Comparison of ENCODE assay signal across 21 cellular contexts in genomic region chr2:59658906-59659305, GRCh38.
"Had no signal": no experiment of that assay in that cellular context is flagged by ENCODE, and none has a peak within 500 bp of the region (broad histone marks: within the 10 kb centered on the region; RNA-seq: fewer than 3 reads in every experiment).

No MANE protein-coding gene starts in this region.

- H3K36me3 ChIP-seq: colonic mucosa, ovary, right lobe of liver, vagina had no signal

- H3K4me3 ChIP-seq: colonic mucosa, ovary, right lobe of liver, vagina had no signal

- H3K27me3 Mint-ChIP-seq: activated B cell treated with CpG ODN at 0.5 μM for 24 hours; activated CD8-positive, alpha-beta T cell treated with anti-CD3 and anti-CD28 coated beads for 36 hours; activated naive CD4-positive, alpha-beta T cell treated with anti-CD3 and anti-CD28 coated beads, Interleukin-2, amount 50 U/mL, for 24 hours; progenitor cell of endocrine pancreas; stimulated activated naive CD8-positive, alpha-beta T cell treated with anti-CD3 and anti-CD28 coated beads, Interleukin-15, Interleukin-2, amounts not matched to agents 100 ng/mL and 50 ng/mL, for 24 hours; type B pancreatic cell had no signal

- H3K36me3 Mint-ChIP-seq: activated naive CD4-positive, alpha-beta T cell treated with anti-CD3 and anti-CD28 coated beads, Interleukin-2, amount 50 U/mL, for 24 hours; naive thymus-derived CD4-positive, alpha-beta T cell; type B pancreatic cell had no signal

- H3K4me3 Mint-ChIP-seq: activated B cell treated with CpG ODN at 0.5 μM for 24 hours; activated CD8-positive, alpha-beta T cell treated with anti-CD3 and anti-CD28 coated beads for 36 hours; activated naive CD4-positive, alpha-beta T cell treated with anti-CD3 and anti-CD28 coated beads, Interleukin-2, amount 50 U/mL, for 24 hours; naive thymus-derived CD4-positive, alpha-beta T cell; stimulated activated naive CD8-positive, alpha-beta T cell treated with anti-CD3 and anti-CD28 coated beads, Interleukin-15, Interleukin-2, amounts not matched to agents 100 ng/mL and 50 ng/mL, for 24 hours; type B pancreatic cell had no signal

- DNase-seq: activated B cell treated with CpG ODN at 0.5 μM for 24 hours; activated CD4-positive, alpha-beta T cell treated with anti-CD3 and anti-CD28 coated beads, Interleukin-2, amount 50 U/mL, for 1 hour; activated CD8-positive, alpha-beta T cell treated with anti-CD3 and anti-CD28 coated beads for 36 hours; activated T-cell treated with anti-CD3 and anti-CD28 coated beads, Interleukin-2, amount 50 U/mL, for 48 hours; cerebellar nuclear complex; colonic mucosa; effector CD8-positive, alpha-beta T cell; glutamatergic neuron; islet precursor cell; left ventricle myocardium superior; naive thymus-derived CD4-positive, alpha-beta T cell; ovary; right lobe of liver; stimulated activated CD4-positive, alpha-beta T cell treated with anti-CD3 and anti-CD28 coated beads, Interleukin-12 subunit alpha, Interleukin-12 subunit beta, amount 100 ng/mL, for 4 hours; stimulated activated CD4-positive, alpha-beta T cell treated with anti-CD3 and anti-CD28 coated beads, Interleukin-4, amount 100 ng/mL, for 1 hour had no signal

- H3K27ac Mint-ChIP-seq: activated B cell treated with CpG ODN at 0.5 μM for 24 hours; activated CD8-positive, alpha-beta T cell treated with anti-CD3 and anti-CD28 coated beads for 36 hours; activated naive CD4-positive, alpha-beta T cell treated with anti-CD3 and anti-CD28 coated beads, Interleukin-2, amount 50 U/mL, for 24 hours; activated T-helper 2 cell treated with anti-CD3 and anti-CD28 coated beads, Interferon-gamma antibody, Interleukin-2, Interleukin-4, amounts not matched to agents 10 μg/mL and 5 μg/mL and 100 μg/mL, durations not matched to agents 14 hours and 24 hours and 36 hours; naive thymus-derived CD4-positive, alpha-beta T cell; progenitor cell of endocrine pancreas; stimulated activated naive CD8-positive, alpha-beta T cell treated with anti-CD3 and anti-CD28 coated beads, Interleukin-15, Interleukin-2, amounts not matched to agents 100 ng/mL and 50 ng/mL, for 24 hours; type B pancreatic cell had no signal

- H3K4me1 Mint-ChIP-seq: activated B cell treated with CpG ODN at 0.5 μM for 24 hours; activated naive CD4-positive, alpha-beta T cell treated with anti-CD3 and anti-CD28 coated beads, Interleukin-2, amount 50 U/mL, for 24 hours; naive thymus-derived CD4-positive, alpha-beta T cell had no signal

- H3K9me3 Mint-ChIP-seq: activated B cell treated with CpG ODN at 0.5 μM for 24 hours; activated CD8-positive, alpha-beta T cell treated with anti-CD3 and anti-CD28 coated beads for 36 hours; activated naive CD4-positive, alpha-beta T cell treated with anti-CD3 and anti-CD28 coated beads, Interleukin-2, amount 50 U/mL, for 24 hours; activated T-helper 2 cell treated with anti-CD3 and anti-CD28 coated beads, Interferon-gamma antibody, Interleukin-2, Interleukin-4, amounts not matched to agents 10 μg/mL and 5 μg/mL and 100 μg/mL, durations not matched to agents 14 hours and 24 hours and 36 hours; naive thymus-derived CD4-positive, alpha-beta T cell; stimulated activated naive CD8-positive, alpha-beta T cell treated with anti-CD3 and anti-CD28 coated beads, Interleukin-15, Interleukin-2, amounts not matched to agents 100 ng/mL and 50 ng/mL, for 24 hours; type B pancreatic cell had no signal

- ATAC-seq: activated CD8-positive, alpha-beta T cell treated with anti-CD3 and anti-CD28 coated beads for 36 hours; left ventricle myocardium superior; naive thymus-derived CD4-positive, alpha-beta T cell; right lobe of liver had no signal

- H3K4me1 ChIP-seq: colonic mucosa, right lobe of liver, vagina had no signal

- H3K9me3 ChIP-seq: colonic mucosa, ovary, right lobe of liver, vagina had no signal
